Comparison of ENCODE assay signal across 2 cellular contexts in the genomic region with DNA sequence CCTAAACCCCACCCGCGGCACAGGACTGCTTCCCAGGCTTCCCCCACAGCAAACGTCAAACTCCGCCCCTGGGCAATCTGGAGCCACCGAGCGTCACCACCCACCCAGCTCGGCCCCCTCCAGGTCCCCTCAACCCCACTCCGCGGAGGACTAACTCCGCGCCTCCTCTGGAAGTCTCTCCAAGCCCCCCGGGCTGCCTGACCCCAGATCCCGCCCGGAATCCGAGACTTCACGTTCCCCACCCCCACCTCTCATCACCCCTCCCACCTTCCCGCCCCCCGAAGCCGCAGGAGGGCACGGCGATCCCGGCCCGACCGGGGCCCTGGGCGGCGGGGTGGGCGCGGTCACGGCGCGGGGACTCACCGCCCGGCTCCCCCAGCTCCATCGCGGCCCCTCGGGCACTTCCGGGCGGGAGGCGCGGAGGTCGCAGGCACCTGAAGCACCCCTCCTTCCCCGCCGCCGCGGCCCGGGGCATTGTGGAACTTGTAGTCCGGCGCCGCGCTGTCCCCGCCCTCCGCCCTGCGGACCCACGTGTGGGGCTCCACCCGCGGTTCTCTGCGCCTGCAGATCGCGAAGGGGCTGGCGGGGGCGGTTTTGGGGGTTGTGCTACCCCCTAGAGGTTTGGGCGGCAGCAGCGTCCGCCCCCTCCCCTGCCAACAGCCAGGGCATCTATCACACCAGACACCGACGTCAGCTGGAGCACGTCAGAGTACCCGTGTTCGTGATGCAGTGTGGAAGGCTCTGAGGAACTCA.
TF ChIP-seq lines count a peak whose summit lies in the region.

A gene with protein sequence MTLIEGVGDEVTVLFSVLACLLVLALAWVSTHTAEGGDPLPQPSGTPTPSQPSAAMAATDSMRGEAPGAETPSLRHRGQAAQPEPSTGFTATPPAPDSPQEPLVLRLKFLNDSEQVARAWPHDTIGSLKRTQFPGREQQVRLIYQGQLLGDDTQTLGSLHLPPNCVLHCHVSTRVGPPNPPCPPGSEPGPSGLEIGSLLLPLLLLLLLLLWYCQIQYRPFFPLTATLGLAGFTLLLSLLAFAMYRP (minus strand): TSS at position 423 of the 753 bp plus-strand sequence. CDS start 930 bp downstream, outside the sequence.

TF ChIP-seq in HEK293, 187 proteins besides CTCF, POLR2A, EP300 and RAD21 (continued from another document and continues in another):
- TF ChIP-seq ZNF561 (tag by site-specific recombination; IDR thresholded peaks at IDR 0.05; ENCODE audit: borderline replicate concordance) (peak; percentile 22; the same call in 1 of the 2 replicates), ZNF133 (tag by site-specific recombination; IDR thresholded peaks at IDR 0.05) (no peak), IKZF3 (tag by site-specific recombination; IDR thresholded peaks at IDR 0.05) (no peak), ZNF266 (tag by site-specific recombination; IDR thresholded peaks at IDR 0.05; ENCODE audit: low read depth) (no peak), ZNF350 (tag by site-specific recombination; IDR thresholded peaks at IDR 0.05) (no peak), KLF16 (tag by site-specific recombination; IDR thresholded peaks at IDR 0.05) (0 out of 2 replicates have a peak, but pooled peaks have one; percentile 19), ZNF664 (tag by site-specific recombination; IDR thresholded peaks at IDR 0.05) (no peak), ZFP3 (tag by site-specific recombination; IDR thresholded peaks at IDR 0.05; ENCODE audit: low read depth) (no peak), KLF1 (tag by site-specific recombination; IDR thresholded peaks at IDR 0.05) (no peak; the same call in 1 of the 2 replicates), OSR2 (tag by site-specific recombination; IDR thresholded peaks at IDR 0.05) (no peak), REPIN1 (tag by site-specific recombination; IDR thresholded peaks at IDR 0.05; ENCODE audit: low read depth) (no peak), ZNF404 (tag by site-specific recombination; IDR thresholded peaks at IDR 0.05) (no peak), ZBTB20 (tag by site-specific recombination; IDR thresholded peaks at IDR 0.05) (peak; percentile 43), ZFHX2 (tag by site-specific recombination; conservative IDR thresholded peaks at IDR 0.05) (peak; percentile 72), SETDB1 (IDR thresholded peaks at IDR 0.05; ENCODE audit: insufficient read length, low read length) (no peak), ZNF394 (tag by site-specific recombination; IDR thresholded peaks at IDR 0.05; ENCODE audit: borderline replicate concordance) (no peak), ZNF629 (tag by site-specific recombination; IDR thresholded peaks at IDR 0.05) (peak; percentile 90), ZNF830 (tag by site-specific recombination; IDR thresholded peaks at IDR 0.05; ENCODE audit: low read depth) (no peak), ZNF843 (tag by site-specific recombination; IDR thresholded peaks at IDR 0.05) (no peak), PRDM1 (tag by site-specific recombination; IDR thresholded peaks at IDR 0.05) (no peak), ZNF114 (tag by site-specific recombination; IDR thresholded peaks at IDR 0.05) (no peak), ZNF555 (tag by site-specific recombination; conservative IDR thresholded peaks at IDR 0.05) (no peak), ZNF37A (tag by site-specific recombination; IDR thresholded peaks at IDR 0.05) (no peak), ZNF530 (tag by site-specific recombination; IDR thresholded peaks at IDR 0.05; ENCODE audit: low read depth) (no peak), GLIS2 (tag by site-specific recombination; IDR thresholded peaks at IDR 0.05) (peak; percentile 70)
- TF ChIP-seq, protein P1, sequence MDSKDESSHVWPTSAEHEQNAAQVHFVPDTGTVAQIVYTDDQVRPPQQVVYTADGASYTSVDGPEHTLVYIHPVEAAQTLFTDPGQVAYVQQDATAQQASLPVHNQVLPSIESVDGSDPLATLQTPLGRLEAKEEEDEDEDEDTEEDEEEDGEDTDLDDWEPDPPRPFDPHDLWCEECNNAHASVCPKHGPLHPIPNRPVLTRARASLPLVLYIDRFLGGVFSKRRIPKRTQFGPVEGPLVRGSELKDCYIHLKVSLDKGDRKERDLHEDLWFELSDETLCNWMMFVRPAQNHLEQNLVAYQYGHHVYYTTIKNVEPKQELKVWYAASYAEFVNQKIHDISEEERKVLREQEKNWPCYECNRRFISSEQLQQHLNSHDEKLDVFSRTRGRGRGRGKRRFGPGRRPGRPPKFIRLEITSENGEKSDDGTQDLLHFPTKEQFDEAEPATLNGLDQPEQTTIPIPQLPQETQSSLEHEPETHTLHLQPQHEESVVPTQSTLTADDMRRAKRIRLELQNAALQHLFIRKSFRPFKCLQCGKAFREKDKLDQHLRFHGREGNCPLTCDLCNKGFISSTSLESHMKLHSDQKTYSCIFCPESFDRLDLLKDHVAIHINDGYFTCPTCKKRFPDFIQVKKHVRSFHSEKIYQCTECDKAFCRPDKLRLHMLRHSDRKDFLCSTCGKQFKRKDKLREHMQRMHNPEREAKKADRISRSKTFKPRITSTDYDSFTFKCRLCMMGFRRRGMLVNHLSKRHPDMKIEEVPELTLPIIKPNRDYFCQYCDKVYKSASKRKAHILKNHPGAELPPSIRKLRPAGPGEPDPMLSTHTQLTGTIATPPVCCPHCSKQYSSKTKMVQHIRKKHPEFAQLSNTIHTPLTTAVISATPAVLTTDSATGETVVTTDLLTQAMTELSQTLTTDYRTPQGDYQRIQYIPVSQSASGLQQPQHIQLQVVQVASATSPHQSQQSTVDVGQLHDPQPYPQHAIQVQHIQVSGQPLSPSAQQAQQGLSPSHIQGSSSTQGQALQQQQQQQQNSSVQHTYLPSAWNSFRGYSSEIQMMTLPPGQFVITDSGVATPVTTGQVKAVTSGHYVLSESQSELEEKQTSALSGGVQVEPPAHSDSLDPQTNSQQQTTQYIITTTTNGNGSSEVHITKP (tag by site-specific recombination; IDR thresholded peaks at IDR 0.05), result peak; percentile 60
- TF ChIP-seq, protein P2, sequence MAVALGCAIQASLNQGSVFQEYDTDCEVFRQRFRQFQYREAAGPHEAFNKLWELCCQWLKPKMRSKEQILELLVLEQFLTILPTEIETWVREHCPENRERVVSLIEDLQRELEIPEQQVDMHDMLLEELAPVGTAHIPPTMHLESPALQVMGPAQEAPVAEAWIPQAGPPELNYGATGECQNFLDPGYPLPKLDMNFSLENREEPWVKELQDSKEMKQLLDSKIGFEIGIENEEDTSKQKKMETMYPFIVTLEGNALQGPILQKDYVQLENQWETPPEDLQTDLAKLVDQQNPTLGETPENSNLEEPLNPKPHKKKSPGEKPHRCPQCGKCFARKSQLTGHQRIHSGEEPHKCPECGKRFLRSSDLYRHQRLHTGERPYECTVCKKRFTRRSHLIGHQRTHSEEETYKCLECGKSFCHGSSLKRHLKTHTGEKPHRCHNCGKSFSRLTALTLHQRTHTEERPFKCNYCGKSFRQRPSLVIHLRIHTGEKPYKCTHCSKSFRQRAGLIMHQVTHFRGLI (tag by site-specific recombination; IDR thresholded peaks at IDR 0.05), result no peak
- TF ChIP-seq, protein P3, sequence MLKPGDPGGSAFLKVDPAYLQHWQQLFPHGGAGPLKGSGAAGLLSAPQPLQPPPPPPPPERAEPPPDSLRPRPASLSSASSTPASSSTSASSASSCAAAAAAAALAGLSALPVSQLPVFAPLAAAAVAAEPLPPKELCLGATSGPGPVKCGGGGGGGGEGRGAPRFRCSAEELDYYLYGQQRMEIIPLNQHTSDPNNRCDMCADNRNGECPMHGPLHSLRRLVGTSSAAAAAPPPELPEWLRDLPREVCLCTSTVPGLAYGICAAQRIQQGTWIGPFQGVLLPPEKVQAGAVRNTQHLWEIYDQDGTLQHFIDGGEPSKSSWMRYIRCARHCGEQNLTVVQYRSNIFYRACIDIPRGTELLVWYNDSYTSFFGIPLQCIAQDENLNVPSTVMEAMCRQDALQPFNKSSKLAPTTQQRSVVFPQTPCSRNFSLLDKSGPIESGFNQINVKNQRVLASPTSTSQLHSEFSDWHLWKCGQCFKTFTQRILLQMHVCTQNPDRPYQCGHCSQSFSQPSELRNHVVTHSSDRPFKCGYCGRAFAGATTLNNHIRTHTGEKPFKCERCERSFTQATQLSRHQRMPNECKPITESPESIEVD (tag by site-specific recombination; IDR thresholded peaks at IDR 0.05), result no peak

TF ChIP-seq in K562, 482 proteins besides CTCF, POLR2A, EP300 and RAD21 (continued from another document and continues in another):
- TF ChIP-seq, protein P4, sequence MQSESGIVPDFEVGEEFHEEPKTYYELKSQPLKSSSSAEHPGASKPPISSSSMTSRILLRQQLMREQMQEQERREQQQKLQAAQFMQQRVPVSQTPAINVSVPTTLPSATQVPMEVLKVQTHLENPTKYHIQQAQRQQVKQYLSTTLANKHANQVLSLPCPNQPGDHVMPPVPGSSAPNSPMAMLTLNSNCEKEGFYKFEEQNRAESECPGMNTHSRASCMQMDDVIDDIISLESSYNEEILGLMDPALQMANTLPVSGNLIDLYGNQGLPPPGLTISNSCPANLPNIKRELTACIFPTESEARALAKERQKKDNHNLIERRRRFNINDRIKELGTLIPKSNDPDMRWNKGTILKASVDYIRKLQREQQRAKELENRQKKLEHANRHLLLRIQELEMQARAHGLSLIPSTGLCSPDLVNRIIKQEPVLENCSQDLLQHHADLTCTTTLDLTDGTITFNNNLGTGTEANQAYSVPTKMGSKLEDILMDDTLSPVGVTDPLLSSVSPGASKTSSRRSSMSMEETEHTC (IDR thresholded peaks at IDR 0.05), result no peak
- TF ChIP-seq, protein P5, sequence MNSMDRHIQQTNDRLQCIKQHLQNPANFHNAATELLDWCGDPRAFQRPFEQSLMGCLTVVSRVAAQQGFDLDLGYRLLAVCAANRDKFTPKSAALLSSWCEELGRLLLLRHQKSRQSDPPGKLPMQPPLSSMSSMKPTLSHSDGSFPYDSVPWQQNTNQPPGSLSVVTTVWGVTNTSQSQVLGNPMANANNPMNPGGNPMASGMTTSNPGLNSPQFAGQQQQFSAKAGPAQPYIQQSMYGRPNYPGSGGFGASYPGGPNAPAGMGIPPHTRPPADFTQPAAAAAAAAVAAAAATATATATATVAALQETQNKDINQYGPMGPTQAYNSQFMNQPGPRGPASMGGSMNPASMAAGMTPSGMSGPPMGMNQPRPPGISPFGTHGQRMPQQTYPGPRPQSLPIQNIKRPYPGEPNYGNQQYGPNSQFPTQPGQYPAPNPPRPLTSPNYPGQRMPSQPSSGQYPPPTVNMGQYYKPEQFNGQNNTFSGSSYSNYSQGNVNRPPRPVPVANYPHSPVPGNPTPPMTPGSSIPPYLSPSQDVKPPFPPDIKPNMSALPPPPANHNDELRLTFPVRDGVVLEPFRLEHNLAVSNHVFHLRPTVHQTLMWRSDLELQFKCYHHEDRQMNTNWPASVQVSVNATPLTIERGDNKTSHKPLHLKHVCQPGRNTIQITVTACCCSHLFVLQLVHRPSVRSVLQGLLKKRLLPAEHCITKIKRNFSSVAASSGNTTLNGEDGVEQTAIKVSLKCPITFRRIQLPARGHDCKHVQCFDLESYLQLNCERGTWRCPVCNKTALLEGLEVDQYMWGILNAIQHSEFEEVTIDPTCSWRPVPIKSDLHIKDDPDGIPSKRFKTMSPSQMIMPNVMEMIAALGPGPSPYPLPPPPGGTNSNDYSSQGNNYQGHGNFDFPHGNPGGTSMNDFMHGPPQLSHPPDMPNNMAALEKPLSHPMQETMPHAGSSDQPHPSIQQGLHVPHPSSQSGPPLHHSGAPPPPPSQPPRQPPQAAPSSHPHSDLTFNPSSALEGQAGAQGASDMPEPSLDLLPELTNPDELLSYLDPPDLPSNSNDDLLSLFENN (IDR thresholded peaks at IDR 0.05; ENCODE audit: low read depth in 2 of 2, low read length in 2 of 2), result no peak
- TF ChIP-seq CBX3 (IDR thresholded peaks at IDR 0.05; ENCODE audit: borderline replicate concordance in 1 of 2, low read length in 2 of 2), result no peak
- TF ChIP-seq, protein P6, sequence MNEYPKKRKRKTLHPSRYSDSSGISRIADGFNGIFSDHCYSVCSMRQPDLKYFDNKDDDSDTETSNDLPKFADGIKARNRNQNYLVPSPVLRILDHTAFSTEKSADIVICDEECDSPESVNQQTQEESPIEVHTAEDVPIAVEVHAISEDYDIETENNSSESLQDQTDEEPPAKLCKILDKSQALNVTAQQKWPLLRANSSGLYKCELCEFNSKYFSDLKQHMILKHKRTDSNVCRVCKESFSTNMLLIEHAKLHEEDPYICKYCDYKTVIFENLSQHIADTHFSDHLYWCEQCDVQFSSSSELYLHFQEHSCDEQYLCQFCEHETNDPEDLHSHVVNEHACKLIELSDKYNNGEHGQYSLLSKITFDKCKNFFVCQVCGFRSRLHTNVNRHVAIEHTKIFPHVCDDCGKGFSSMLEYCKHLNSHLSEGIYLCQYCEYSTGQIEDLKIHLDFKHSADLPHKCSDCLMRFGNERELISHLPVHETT (CRISPR knock-in tag; conservative IDR thresholded peaks at IDR 0.05 in 1 of 2, IDR thresholded peaks at IDR 0.05 in 1 of 2), result peak in 1 of 2 experiments; percentile 85; a peak in 2 of 4 replicates
- TF ChIP-seq FOXJ2 (tag; IDR thresholded peaks at IDR 0.05), result no peak
- TF ChIP-seq, protein P7, sequence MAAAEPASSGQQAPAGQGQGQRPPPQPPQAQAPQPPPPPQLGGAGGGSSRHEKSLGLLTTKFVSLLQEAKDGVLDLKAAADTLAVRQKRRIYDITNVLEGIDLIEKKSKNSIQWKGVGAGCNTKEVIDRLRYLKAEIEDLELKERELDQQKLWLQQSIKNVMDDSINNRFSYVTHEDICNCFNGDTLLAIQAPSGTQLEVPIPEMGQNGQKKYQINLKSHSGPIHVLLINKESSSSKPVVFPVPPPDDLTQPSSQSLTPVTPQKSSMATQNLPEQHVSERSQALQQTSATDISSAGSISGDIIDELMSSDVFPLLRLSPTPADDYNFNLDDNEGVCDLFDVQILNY (CRISPR knock-in tag; IDR thresholded peaks at IDR 0.05), result no peak
- TF ChIP-seq, protein P8, sequence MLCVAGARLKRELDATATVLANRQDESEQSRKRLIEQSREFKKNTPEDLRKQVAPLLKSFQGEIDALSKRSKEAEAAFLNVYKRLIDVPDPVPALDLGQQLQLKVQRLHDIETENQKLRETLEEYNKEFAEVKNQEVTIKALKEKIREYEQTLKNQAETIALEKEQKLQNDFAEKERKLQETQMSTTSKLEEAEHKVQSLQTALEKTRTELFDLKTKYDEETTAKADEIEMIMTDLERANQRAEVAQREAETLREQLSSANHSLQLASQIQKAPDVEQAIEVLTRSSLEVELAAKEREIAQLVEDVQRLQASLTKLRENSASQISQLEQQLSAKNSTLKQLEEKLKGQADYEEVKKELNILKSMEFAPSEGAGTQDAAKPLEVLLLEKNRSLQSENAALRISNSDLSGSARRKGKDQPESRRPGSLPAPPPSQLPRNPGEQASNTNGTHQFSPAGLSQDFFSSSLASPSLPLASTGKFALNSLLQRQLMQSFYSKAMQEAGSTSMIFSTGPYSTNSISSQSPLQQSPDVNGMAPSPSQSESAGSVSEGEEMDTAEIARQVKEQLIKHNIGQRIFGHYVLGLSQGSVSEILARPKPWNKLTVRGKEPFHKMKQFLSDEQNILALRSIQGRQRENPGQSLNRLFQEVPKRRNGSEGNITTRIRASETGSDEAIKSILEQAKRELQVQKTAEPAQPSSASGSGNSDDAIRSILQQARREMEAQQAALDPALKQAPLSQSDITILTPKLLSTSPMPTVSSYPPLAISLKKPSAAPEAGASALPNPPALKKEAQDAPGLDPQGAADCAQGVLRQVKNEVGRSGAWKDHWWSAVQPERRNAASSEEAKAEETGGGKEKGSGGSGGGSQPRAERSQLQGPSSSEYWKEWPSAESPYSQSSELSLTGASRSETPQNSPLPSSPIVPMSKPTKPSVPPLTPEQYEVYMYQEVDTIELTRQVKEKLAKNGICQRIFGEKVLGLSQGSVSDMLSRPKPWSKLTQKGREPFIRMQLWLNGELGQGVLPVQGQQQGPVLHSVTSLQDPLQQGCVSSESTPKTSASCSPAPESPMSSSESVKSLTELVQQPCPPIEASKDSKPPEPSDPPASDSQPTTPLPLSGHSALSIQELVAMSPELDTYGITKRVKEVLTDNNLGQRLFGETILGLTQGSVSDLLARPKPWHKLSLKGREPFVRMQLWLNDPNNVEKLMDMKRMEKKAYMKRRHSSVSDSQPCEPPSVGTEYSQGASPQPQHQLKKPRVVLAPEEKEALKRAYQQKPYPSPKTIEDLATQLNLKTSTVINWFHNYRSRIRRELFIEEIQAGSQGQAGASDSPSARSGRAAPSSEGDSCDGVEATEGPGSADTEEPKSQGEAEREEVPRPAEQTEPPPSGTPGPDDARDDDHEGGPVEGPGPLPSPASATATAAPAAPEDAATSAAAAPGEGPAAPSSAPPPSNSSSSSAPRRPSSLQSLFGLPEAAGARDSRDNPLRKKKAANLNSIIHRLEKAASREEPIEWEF (CRISPR knock-in tag; IDR thresholded peaks at IDR 0.05), result no peak
- peak; percentile 84 for TF ChIP-seq ATF7 (IDR thresholded peaks at IDR 0.05)
- 0 out of 2 replicates have a peak, but pooled peaks have one; percentile 5 for TF ChIP-seq LCOR (CRISPR knock-in tag; IDR thresholded peaks at IDR 0.05)
- TF ChIP-seq ZNF766 (CRISPR knock-in tag; conservative IDR thresholded peaks at IDR 0.05), result no peak
